In the genomic region with DNA sequence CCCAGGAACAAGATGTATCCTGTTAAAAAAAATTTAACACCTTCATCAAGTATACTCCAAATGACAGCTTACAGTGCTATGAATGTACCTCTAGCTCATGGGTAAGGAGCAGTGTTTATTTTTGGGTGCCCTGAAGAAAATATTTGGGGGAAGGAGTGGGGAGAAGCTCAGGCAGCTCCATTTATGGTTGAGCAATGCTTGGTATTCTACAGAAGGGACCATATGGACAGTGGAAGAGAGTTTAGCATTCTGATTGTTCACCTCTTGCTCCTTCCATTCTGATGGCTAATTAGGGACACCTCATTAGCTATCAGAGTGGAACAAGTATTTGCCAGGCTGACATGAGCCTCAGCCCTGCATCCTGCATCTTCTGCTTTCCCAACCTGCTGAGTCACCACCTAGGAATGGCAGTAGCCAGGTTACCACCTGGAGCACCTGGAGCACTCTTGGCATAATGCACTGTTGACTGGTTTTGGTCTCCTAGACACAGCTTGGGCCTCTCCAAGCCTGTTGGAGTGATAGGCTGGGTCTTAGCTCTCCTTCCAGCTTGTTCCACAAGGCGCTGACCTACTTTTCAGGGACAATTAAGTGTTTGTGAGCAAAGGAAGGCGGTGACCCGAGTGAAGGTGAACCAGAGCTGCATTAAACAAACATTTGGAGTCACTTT, we compare ENCODE assay signal across 9 cellular contexts.
DNase-seq lines count a peak whose midpoint lies in the region; ATAC-seq and TF ChIP-seq lines count a peak whose summit lies in the region.
"Had no signal": no experiment of that assay in that cellular context is flagged by ENCODE, and none has a peak within 500 bp of the region (broad histone marks: within the 10 kb centered on the region; RNA-seq: fewer than 3 reads in every experiment).

No MANE protein-coding gene starts in this region.

- no peaks in the 10 kb centered on the region for H3K27me3 ChIP-seq in dorsolateral prefrontal cortex
- no peaks in the 10 kb centered on the region for H3K27me3 ChIP-seq in mesendoderm (ENCODE audit: insufficient read depth, low read length, poor library complexity)

- H2BK15ac ChIP-seq in mesendoderm (replicated peaks; ENCODE audit: low read depth) = no peak overlapping the region

- peaks cover 7% of the 10 kb centered on the region for H3K79me1 ChIP-seq in mesendoderm (ENCODE audit: low read length)

- H3K79me2 ChIP-seq in mesendoderm (ENCODE audit: control insufficient read depth, insufficient read depth, low read length) = peaks cover 12% of the 10 kb centered on the region

- H4K8ac ChIP-seq in mesendoderm (ENCODE audit: low read depth, low read length) = no peak overlapping the region

- no peak overlapping the region for H4K5ac ChIP-seq in mesendoderm (ENCODE audit: low read length)

- peak overlapping the region; percentile 13 for H3K18ac ChIP-seq in mesendoderm (ENCODE audit: low read length)

- H3K4me2 ChIP-seq in mesendoderm (ENCODE audit: low read length) = no peak overlapping the region

- peak; percentile 71 for DNase-seq in AG10803 (ENCODE audit: low read depth)
- DNase-seq in NCI-H2029 treated with DMSO at 0.1 percent for 48 hours (lab: John Stamatoyannopoulos, UW) = peak; percentile 100
- DNase-seq in dorsolateral prefrontal cortex = peak in 1 of 10 donors; percentile 26
- peak; percentile 94 for DNase-seq in mesendoderm
- no peak for DNase-seq in 8988T

- H2BK5ac ChIP-seq in mesendoderm (ENCODE audit: low read length) = no peak overlapping the region

- H3K23ac ChIP-seq in mesendoderm (ENCODE audit: low read length) = no peak overlapping the region

- no CpG with 5 or more reads among the region's 3 CpGs for WGBS in mesendoderm (ENCODE audit: extremely low coverage, insufficient coverage, low lambda C conversion rate)

- H3K4ac ChIP-seq in mesendoderm (ENCODE audit: low read depth, low read length) = no peak overlapping the region

- ATAC-seq in HG03108 (IDR thresholded peaks at IDR 0.05; ENCODE audit: unreplicated experiment) = no peak
- ATAC-seq in HG03139 (IDR thresholded peaks at IDR 0.05; ENCODE audit: unreplicated experiment) = no peak
- no peak for ATAC-seq in HG02870 (IDR thresholded peaks at IDR 0.05; ENCODE audit: unreplicated experiment)

- H2AK5ac ChIP-seq in mesendoderm (ENCODE audit: low read length) = no peak overlapping the region

- H3K4me3 ChIP-seq in AG10803 (ENCODE audit: low read length) = no peak overlapping the region
- no peak overlapping the region for H3K4me3 ChIP-seq in dorsolateral prefrontal cortex
- no peak overlapping the region for H3K4me3 ChIP-seq in mesendoderm (ENCODE audit: low read length)
- H3K4me3 ChIP-seq: thoracic aorta had no signal

- H3K4me1 ChIP-seq in mesendoderm (ENCODE audit: control insufficient read depth, low read depth, low read length) = no peaks in the 10 kb centered on the region

- no peak overlapping the region for H3K9ac ChIP-seq in mesendoderm (ENCODE audit: low read length)

- no peaks in the 10 kb centered on the region for H3K36me3 ChIP-seq in mesendoderm (ENCODE audit: control insufficient read depth, insufficient read depth, low read length)
- H3K36me3 ChIP-seq: thoracic aorta had no signal

- H3K27ac ChIP-seq in dorsolateral prefrontal cortex (peak overlapping the region in 47 of 59 donors; percentile 1 to 74 (median 46)), mesendoderm (ENCODE audit: low read depth, low read length) (peak overlapping the region; percentile 2)
- H3K27ac ChIP-seq: thoracic aorta had no signal

- TF ChIP-seq CTCF in AG10803 (conservative IDR thresholded peaks at IDR 0.05; ENCODE audit: low read length) (no peak), dorsolateral prefrontal cortex (IDR thresholded peaks at IDR 0.05 in 54 of 56, conservative IDR thresholded peaks at IDR 0.05 in 2 of 56; ENCODE audit: low read depth in 1 of 56, partially characterized antibody in 56 of 56) (no peak)

- no peak overlapping the region for H3K56ac ChIP-seq in mesendoderm (ENCODE audit: low read length)

- no peak overlapping the region for H2BK120ac ChIP-seq in mesendoderm (ENCODE audit: low read depth, low read length)

- intact Hi-C loops in dorsolateral prefrontal cortex (cut with DNase I) = no loop called here
